In the genomic region with DNA sequence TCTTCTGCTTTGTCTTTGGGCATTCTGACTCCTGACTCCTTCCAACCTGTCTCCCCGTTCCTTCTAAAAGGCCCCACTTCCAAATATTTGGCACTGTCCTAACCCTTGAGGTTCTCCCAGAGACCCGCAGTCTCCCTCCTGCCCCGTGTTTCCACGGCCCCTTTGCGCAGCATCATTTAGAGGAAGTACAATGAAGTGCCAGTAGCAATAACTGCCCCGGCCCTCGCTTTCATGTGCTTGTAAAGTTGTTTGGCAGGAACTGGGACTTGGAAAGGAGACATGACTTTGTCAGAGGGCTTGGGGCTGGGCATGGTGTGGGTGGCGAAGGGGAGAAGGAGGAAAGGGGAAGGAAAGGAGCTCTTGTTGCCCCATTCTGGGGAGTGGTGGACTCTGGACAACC, we compare ENCODE assay signal across 8 cellular contexts. TPM values are rescaled to one million over a fixed set of nuclear protein-coding genes. Genes with fewer than 3 reads are reported as not detected.
DNase-seq lines count a peak whose midpoint lies in the region; ATAC-seq and TF ChIP-seq lines count a peak whose summit lies in the region.

No MANE protein-coding gene starts in this region.

- TF ChIP-seq EP300 in sigmoid colon (IDR thresholded peaks at IDR 0.05) = no peak

- WGBS in sigmoid colon, 2 donors = 4 to 13% methylated on average over 8 of the region's 8 CpGs

- intact Hi-C loops in sigmoid colon (cut with DNase I) = loop anchor here (2.0 to 5.0 kb wide), 3 partner anchors 39 to 101 kb away; no protein-coding TSS in a partner anchor

- TF ChIP-seq CTCF in sigmoid colon (IDR thresholded peaks at IDR 0.05) = no peak

- no peak for TF ChIP-seq POLR2A in sigmoid colon (IDR thresholded peaks at IDR 0.05)

- H3K4me3 ChIP-seq in sigmoid colon = peak overlapping the region in 3 of 4 donors; percentile 65 to 90 (median 77)

- H3K27ac Mint-ChIP-seq in T-helper 17 cell = peak overlapping the region; percentile 99

- peaks cover 22% of the 10 kb centered on the region for H3K36me3 Mint-ChIP-seq in T-helper 17 cell (ENCODE audit: low read depth)

- peaks cover 69% of the 10 kb centered on the region for H3K4me1 Mint-ChIP-seq in T-helper 17 cell

- H3K27me3 Mint-ChIP-seq in T-helper 17 cell = no peaks in the 10 kb centered on the region

- no peaks in the 10 kb centered on the region for H3K27me3 ChIP-seq in sigmoid colon

- H3K36me3 ChIP-seq in sigmoid colon = no peaks in the 10 kb centered on the region

- peak; percentile 0 for DNase-seq in GF-D8 (lab: John Stamatoyannopoulos, UW)
- no peak for DNase-seq in T-helper 17 cell
- DNase-seq in sigmoid colon = peak; percentile 86
- DNase-seq in kidney glomerular epithelial cell (lab: John Stamatoyannopoulos, UW) = no peak
- no peak for DNase-seq in DMS 273 treated with DMSO at 0.1 percent for 48 hours (lab: John Stamatoyannopoulos, UW)

- ATAC-seq in T-helper 17 cell (no peak), esophagus mucosa (peak; percentile 1), HG03025 (IDR thresholded peaks at IDR 0.05; ENCODE audit: low FRiP score, unreplicated experiment) (no peak), GM18520 (IDR thresholded peaks at IDR 0.05; ENCODE audit: unreplicated experiment) (no peak)

- peaks cover 0 to 79% (median 64%) of the 10 kb centered on the region in 4 donors for H3K4me1 ChIP-seq in sigmoid colon

- peak overlapping the region; percentile 81 to 94 (median 92) for H3K27ac ChIP-seq in sigmoid colon

- H3K9me3 ChIP-seq in T-helper 17 cell (ENCODE audit: control insufficient read depth, low read length, poor library complexity, severe bottlenecking) = no peaks in the 10 kb centered on the region
- no peaks in the 10 kb centered on the region for H3K9me3 ChIP-seq in sigmoid colon

- peak overlapping the region; percentile 99 for H3K4me3 Mint-ChIP-seq in T-helper 17 cell

RNA-seq across cellular contexts. Expression of a gene that starts 2.6 kb away (rescaled TPM):
- total RNA-seq in T-helper 17 cell = 1,000 to 10,000 TPM; 1,118 to 1,497 TPM
- total RNA-seq in esophagus mucosa = 814 TPM
- 100 to 1,000 TPM in 2 of 4 donors, 10 to 100 TPM in 2; 74.2 to 228 (median 119) TPM for total RNA-seq in sigmoid colon
- 100 to 1,000 TPM in 1 of 3 donors, 10 to 100 TPM in 2; 28.4 to 154 (median 37.8) TPM for polyA plus RNA-seq in sigmoid colon

Comparison
In these comparisons a context has a peak if more than half of its experiments do, and no peak if none do; other contexts are left out.
1. DNase-seq: peak in GF-D8 (single experiment) and sigmoid colon (single experiment); none in T-helper 17 cell (0 of 3), kidney glomerular epithelial cell (single experiment) and DMS 273 treated with DMSO at 0.1 percent for 48 hours (single experiment).